ENCODE assay signal across 20 cellular contexts in the genomic region with DNA sequence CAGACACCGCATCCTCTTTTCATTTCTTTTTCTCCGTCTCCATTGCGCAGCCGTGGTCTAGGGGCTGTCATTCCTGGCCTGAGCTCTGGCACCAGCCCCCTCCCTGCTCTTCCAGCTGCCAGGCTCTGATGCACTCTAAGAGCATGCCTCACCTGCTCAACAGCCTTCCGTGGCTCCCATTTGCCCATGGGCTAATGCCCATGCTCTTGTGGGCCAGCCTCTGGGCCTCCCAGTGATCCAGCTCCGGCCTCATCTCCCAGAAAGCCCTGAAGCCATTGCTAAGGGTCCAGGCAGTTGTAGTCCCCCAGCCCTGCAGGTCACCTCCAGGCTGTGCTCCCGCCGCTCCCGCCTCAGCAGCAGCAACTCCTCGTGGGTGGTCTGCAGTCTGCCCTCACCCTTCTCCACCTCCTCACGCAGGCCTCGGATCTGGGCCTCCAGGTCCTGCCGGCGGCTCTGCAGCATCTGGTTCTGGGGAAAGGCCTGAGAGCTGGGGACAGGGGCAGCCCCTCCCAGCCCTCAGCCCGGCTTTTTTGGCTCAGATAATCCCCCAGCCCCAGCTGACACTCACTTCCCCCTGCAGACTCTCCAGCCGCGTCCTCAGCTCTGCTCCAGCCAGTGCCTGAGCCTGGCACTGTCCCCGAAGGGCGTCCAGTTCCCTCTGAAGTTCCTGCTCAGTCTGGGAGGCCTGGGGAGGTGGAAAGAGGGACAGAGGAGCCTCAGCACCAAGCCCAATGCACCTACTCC. TPM values are rescaled to one million over a fixed set of nuclear protein-coding genes. Genes with fewer than 3 reads are reported as not detected.
A peak's percentile ranks its signal among the peaks of the same experiment; 100 is the strongest.
DNase-seq lines count a peak whose midpoint lies in the region; ATAC-seq, FAIRE-seq and TF ChIP-seq lines count a peak whose summit lies in the region.
"Had no signal": no experiment of that assay in that cellular context is flagged by ENCODE, and none has a peak within 500 bp of the region (broad histone marks: within the 10 kb centered on the region; RNA-seq: fewer than 3 reads in every experiment).

No MANE protein-coding gene starts in this region.

- peak; percentile 6 for ATAC-seq in HepG2
- ATAC-seq in right lobe of liver = no peak
- no peak for ATAC-seq in effector memory CD8-positive, alpha-beta T cell (replicated peaks)
- ATAC-seq in stimulated activated naive CD8-positive, alpha-beta T cell treated with anti-CD3 and anti-CD28 coated beads, Interleukin-15, amount 100 ng/mL, for 72 hours = no peak

- H3K36me3 ChIP-seq in HepG2 (replicated peaks in 1 of 2; ENCODE audit: control insufficient read depth in 1 of 2, insufficient read depth in 2 of 2, low read length in 2 of 2) = peaks cover 14 to 16% of the 10 kb centered on the region in 2 experiments; a peak in 4 of 5 replicates
- peaks cover 0 to 6% (median 0%) of the 10 kb centered on the region in 4 donors for H3K36me3 ChIP-seq in right lobe of liver
- peaks cover 15% of the 10 kb centered on the region; the same call in 1 of the 2 replicates for H3K36me3 ChIP-seq in SK-N-MC (ENCODE audit: insufficient read depth, low read length)
- H3K36me3 ChIP-seq in SK-N-SH (replicated peaks in 1 of 2; ENCODE audit: control insufficient read depth in 1 of 2, insufficient read depth in 2 of 2, low read length in 1 of 2) = peaks cover 5 to 22% of the 10 kb centered on the region in 2 experiments
- H3K36me3 ChIP-seq: ovary had no signal

- H3K79me2 ChIP-seq in HepG2 (ENCODE audit: insufficient read depth, low read length) = no peaks in the 10 kb centered on the region
- no peaks in the 10 kb centered on the region for H3K79me2 ChIP-seq in SK-N-SH (ENCODE audit: insufficient read depth)

- H3K27me3 ChIP-seq in HepG2 (ENCODE audit: control insufficient read depth in 1 of 2, insufficient read depth in 2 of 2, low read length in 2 of 2) = peaks cover 11 to 62% of the 10 kb centered on the region in 2 experiments
- peaks cover 0 to 4% of the 10 kb centered on the region in 2 donors for H3K27me3 ChIP-seq in right lobe of liver
- H3K27me3 ChIP-seq in SK-N-SH (ENCODE audit: insufficient read depth) = peaks cover 35% of the 10 kb centered on the region

- FAIRE-seq in HepG2 (lab: Jason Lieb, UNC) = no peak
- FAIRE-seq: GM19239 had no signal

- H3K27ac ChIP-seq in HepG2 (ENCODE audit: extremely low read length, insufficient read depth, low read length) = no peak overlapping the region
- no peak overlapping the region for H3K27ac ChIP-seq in right lobe of liver
- no peak overlapping the region for H3K27ac ChIP-seq in SK-N-MC
- H3K27ac ChIP-seq in SK-N-SH (ENCODE audit: low read depth in 2 of 2, low read length in 1 of 2) = no peak overlapping the region
- H3K27ac ChIP-seq: ovary, thoracic aorta had no signal

- H3K9me3 ChIP-seq in HepG2 (ENCODE audit: low read length) (no peaks in the 10 kb centered on the region), right lobe of liver (no peaks in the 10 kb centered on the region), SK-N-MC (ENCODE audit: low read depth, low read length) (no peaks in the 10 kb centered on the region), SK-N-SH (no peaks in the 10 kb centered on the region)
- H3K9me3 ChIP-seq: ovary, thoracic aorta had no signal

- H2AFZ ChIP-seq in HepG2 (ENCODE audit: low read length) = no peak overlapping the region
- no peak overlapping the region for H2AFZ ChIP-seq in SK-N-SH (ENCODE audit: low read depth)

- H3K4me3 ChIP-seq in HepG2 (replicated peaks in 1 of 3; ENCODE audit: insufficient read depth in 1 of 3, low read depth in 2 of 3, low read length in 3 of 3) (peak overlapping the region in 1 of 3 experiments; percentile 61; a peak in 1 of 6 replicates), right lobe of liver (no peak overlapping the region), SK-N-MC (peak overlapping the region; percentile 72; the same call in 1 of the 2 replicates), SK-N-SH (ENCODE audit: low read depth in 2 of 2, low read length in 1 of 2) (no peak overlapping the region)
- H3K4me3 ChIP-seq: ovary had no signal

- H3K4me1 ChIP-seq in HepG2 (ENCODE audit: insufficient read depth, low read length) (peaks cover 27% of the 10 kb centered on the region), right lobe of liver (peaks cover 0 to 8% (median 0%) of the 10 kb centered on the region in 4 donors), SK-N-SH (ENCODE audit: control insufficient read depth in 1 of 2, insufficient read depth in 2 of 2, low read depth in 1 of 2, low read length in 1 of 2) (peaks cover 0 to 2% of the 10 kb centered on the region in 2 experiments; a peak in 1 of 4 replicates)

- TF ChIP-seq CTCF in HepG2 (CRISPR knock-in tag; IDR thresholded peaks at IDR 0.05) = no peak
- TF ChIP-seq CTCF in right lobe of liver (IDR thresholded peaks at IDR 0.05) = no peak
- no peak for TF ChIP-seq CTCF in SK-N-SH (IDR thresholded peaks at IDR 0.05)

- no peak for TF ChIP-seq POLR2A in HepG2 (IDR thresholded peaks at IDR 0.05; ENCODE audit: insufficient read depth in 1 of 2, low read depth in 2 of 2, low read length in 2 of 2)
- TF ChIP-seq POLR2A in right lobe of liver (IDR thresholded peaks at IDR 0.05) = no peak

- H3K9ac ChIP-seq in HepG2 (ENCODE audit: insufficient read depth, low read depth, low read length) (no peak overlapping the region), SK-N-MC (ENCODE audit: insufficient read length) (no peak overlapping the region), SK-N-SH (no peak overlapping the region)

- in situ Hi-C loops in HepG2 (cut with HindIII; ENCODE audit: extremely low pct_ligation_motif_present, low pct_unique_long_range_greater_than_20kb) = no loop called here

- peaks cover 18 to 29% of the 10 kb centered on the region in 2 donors for H3K4me1 Mint-ChIP-seq in effector memory CD8-positive, alpha-beta T cell (ENCODE audit: low read depth in 2 of 2)
- peaks cover 53% of the 10 kb centered on the region for H3K4me1 Mint-ChIP-seq in stimulated activated naive CD8-positive, alpha-beta T cell treated with anti-CD3 and anti-CD28 coated beads, Interleukin-15, amount 100 ng/mL, for 72 hours

- no peaks in the 10 kb centered on the region for H3K9me3 Mint-ChIP-seq in effector memory CD8-positive, alpha-beta T cell
- H3K9me3 Mint-ChIP-seq in stimulated activated naive CD8-positive, alpha-beta T cell treated with anti-CD3 and anti-CD28 coated beads, Interleukin-15, amount 100 ng/mL, for 72 hours = no peaks in the 10 kb centered on the region

- H3K4me3 Mint-ChIP-seq in effector memory CD8-positive, alpha-beta T cell = peak overlapping the region; percentile 44 to 62
- H3K4me3 Mint-ChIP-seq in stimulated activated naive CD8-positive, alpha-beta T cell treated with anti-CD3 and anti-CD28 coated beads, Interleukin-15, amount 100 ng/mL, for 72 hours = peak overlapping the region; percentile 33 to 75

- POLR2A ChIA-PET in HepG2 (lab: Yijun Ruan, JAX) (interaction anchor here (1.1 to 18.8 kb wide), 3 partner anchors 12 to 57 kb away, joined by 3 to 750 read pairs (median 6); a partner anchor contains a TSS), SK-N-SH (lab: Yijun Ruan, JAX) (interaction anchor here (1.0 kb wide), 1 partner anchor 11 kb away, joined by 5 read pairs; no protein-coding TSS in a partner anchor)

- peak overlapping the region in 1 of 2 donors; percentile 62 for H3K27ac Mint-ChIP-seq in effector memory CD8-positive, alpha-beta T cell
- no peak overlapping the region for H3K27ac Mint-ChIP-seq in stimulated activated naive CD8-positive, alpha-beta T cell treated with anti-CD3 and anti-CD28 coated beads, Interleukin-15, amount 100 ng/mL, for 72 hours

- CTCF ChIA-PET in HepG2 (lab: Yijun Ruan, JAX; ENCODE audit: low intra/inter-chr PET ratio, low total read pairs) = interaction anchor here (1.4 kb wide), 1 partner anchor 29 kb away, joined by 5 read pairs; no protein-coding TSS in a partner anchor
- CTCF ChIA-PET in SK-N-SH (lab: Yijun Ruan, JAX) = interaction anchor here (0.6 to 9.8 kb wide), 24 partner anchors 10 to 277 kb away, joined by 3 to 141 read pairs (median 8); a partner anchor contains a TSS

- TF ChIP-seq EP300 in HepG2 (IDR thresholded peaks at IDR 0.05; ENCODE audit: low read depth in 2 of 2, low read length in 2 of 2) (no peak), HepG2 (CRISPR knock-in tag; IDR thresholded peaks at IDR 0.05; ENCODE audit: borderline replicate concordance) (no peak), SK-N-SH (IDR thresholded peaks at IDR 0.05; ENCODE audit: borderline replicate concordance in 1 of 2, low read depth in 1 of 2, low read length in 1 of 2) (no peak)

- TF ChIP-seq RAD21 in HepG2 (CRISPR knock-in tag; IDR thresholded peaks at IDR 0.05) = no peak
- TF ChIP-seq RAD21 in SK-N-SH (IDR thresholded peaks at IDR 0.05; ENCODE audit: low read length) = no peak

- DNase-seq in HepG2 (ENCODE audit: low spot score) (no peak), right lobe of liver (no peak), SK-N-MC (ENCODE audit: low read depth, low spot score) (no peak), DMS53 (lab: John Stamatoyannopoulos, UW) (no peak), medulla oblongata (ENCODE audit: extremely low spot score) (no peak), SK-N-SH (no peak)
- DNase-seq in effector memory CD8-positive, alpha-beta T cell = no peak
- DNase-seq in stimulated activated naive CD8-positive, alpha-beta T cell treated with anti-CD3 and anti-CD28 coated beads, Interleukin-15, amount 100 ng/mL, for 72 hours = no peak
- DNase-seq: DMS79, hypothalamus, left cardiac atrium, NCI-H2029 treated with DMSO at 0.1 percent for 48 hours, NCI-H510A treated with DMSO at 0.1 percent for 48 hours, ovary had no signal

- H3K9me2 ChIP-seq in SK-N-SH = no peaks in the 10 kb centered on the region

- H3K36me3 Mint-ChIP-seq in effector memory CD8-positive, alpha-beta T cell (ENCODE audit: insufficient read depth) = peaks cover 6% of the 10 kb centered on the region

- intact Hi-C loops in HepG2 (cut with micrococcal nuclease; ENCODE audit: unreplicated experiment) (no loop called here), right lobe of liver (cut with DNase I) (no loop called here)

- H4K20me1 ChIP-seq in HepG2 (ENCODE audit: insufficient read depth, low read length) (peaks cover 4% of the 10 kb centered on the region; the same call in 1 of the 2 replicates), SK-N-SH (ENCODE audit: insufficient read depth) (peaks cover 12% of the 10 kb centered on the region)

- H3F3A ChIP-seq in SK-N-SH (replicated peaks; ENCODE audit: insufficient read depth) = peaks cover 26% of the 10 kb centered on the region

- H3K4me2 ChIP-seq in HepG2 (ENCODE audit: low read depth, low read length) (peak overlapping the region; percentile 75), SK-N-SH (no peak overlapping the region)

- WGBS in HepG2 (ENCODE audit: low lambda C conversion rate) = 45% methylated on average over 18 of the region's 19 CpGs
- WGBS in right lobe of liver (ENCODE audit: insufficient coverage, low coverage, low lambda C conversion rate, missing lambda C conversion rate) = 72% methylated on average over 6 of the region's 19 CpGs
- WGBS in SK-N-SH (ENCODE audit: low lambda C conversion rate) = 75% methylated on average over 18 of the region's 19 CpGs

- no TSS peak for BruUV-seq in HepG2 (replicated peaks; lab: Mats Ljungman, UMichigan)

- peaks cover 45 to 71% of the 10 kb centered on the region in 2 donors for H3K27me3 Mint-ChIP-seq in effector memory CD8-positive, alpha-beta T cell
- peaks cover 74% of the 10 kb centered on the region for H3K27me3 Mint-ChIP-seq in stimulated activated naive CD8-positive, alpha-beta T cell treated with anti-CD3 and anti-CD28 coated beads, Interleukin-15, amount 100 ng/mL, for 72 hours

RNA-seq across cellular contexts. Expression of a gene that starts 6.4 kb away (rescaled TPM):
- total RNA-seq in HepG2 (2016; rRNA removed; fragmentation: Illumina TruSeq; extraction: Trizol) = not detected in 2 replicates
- total RNA-seq in HepG2 (2016; cell fraction: cytosol; rRNA removed; fragmentation: Illumina TruSeq; extraction: Trizol; ENCODE audit: low read depth) = not detected in 2 replicates
- not detected in 2 replicates for total RNA-seq in HepG2 (2016; cell fraction: insoluble cytoplasmic fraction; rRNA removed; fragmentation: Illumina TruSeq; extraction: Trizol)
- total RNA-seq in HepG2 (2016; cell fraction: membrane; rRNA removed; fragmentation: Illumina TruSeq; extraction: Trizol) = not detected in 2 replicates
- not detected in 2 replicates for total RNA-seq in HepG2 (2016; cell fraction: nucleus; rRNA removed; fragmentation: Illumina TruSeq; extraction: Trizol)
- 0.12 and 0.18 TPM in 2 replicates for polyA plus RNA-seq in HepG2 (2011; rRNA removed)
- polyA plus RNA-seq in HepG2 (2011; cell fraction: cytosol; rRNA removed) = 0.10 and 0.28 TPM in 2 replicates
- polyA plus RNA-seq in HepG2 (2011; cell fraction: nucleus; rRNA removed) = 0.26 and 0.31 TPM in 2 replicates
- 0.12 TPM in 1 of 2 replicates, not detected in the other for polyA plus RNA-seq in HepG2 (2012)
- polyA plus RNA-seq in HepG2 (2016; cell fraction: cytosol; fragmentation: Illumina TruSeq; extraction: Trizol; ENCODE audit: low read depth) = not detected in 2 replicates
- polyA plus RNA-seq in HepG2 (2016; cell fraction: insoluble cytoplasmic fraction; fragmentation: Illumina TruSeq; extraction: Trizol; ENCODE audit: low read depth) = not detected in 2 replicates
- polyA plus RNA-seq in HepG2 (2016; cell fraction: membrane; fragmentation: Illumina TruSeq; extraction: Trizol; ENCODE audit: low read depth) = not detected in 2 replicates
- not detected in 2 replicates for polyA plus RNA-seq in HepG2 (2016; cell fraction: nucleus; fragmentation: Illumina TruSeq; extraction: Trizol; ENCODE audit: insufficient read depth, low read depth)
- polyA minus RNA-seq in HepG2 (2011; rRNA and poly(A)+ RNA removed; ENCODE audit: low replicate concordance) = 0.12 TPM in 1 of 2 replicates, not detected in the other
- not detected in 2 replicates for polyA minus RNA-seq in HepG2 (2011; cell fraction: cytosol; rRNA and poly(A)+ RNA removed)
- polyA minus RNA-seq in HepG2 (2011; cell fraction: nucleus; rRNA and poly(A)+ RNA removed) = not detected in 2 replicates
- total RNA-seq in right lobe of liver = under 1 TPM in 5 of 6 experiments, not detected in 1; 0.11 to 0.58 (median 0.48) TPM
- not detected in 2 replicates for polyA plus RNA-seq in SK-N-SH (2012; rRNA removed)
- 0.01 TPM in 1 of 2 replicates, not detected in the other for polyA plus RNA-seq in SK-N-SH (2012; cell fraction: cytosol; rRNA removed)
- not detected in 2 replicates for polyA plus RNA-seq in SK-N-SH (2012; cell fraction: nucleus; rRNA removed)
- total RNA-seq: left cardiac atrium, OCI-LY7, skeletal muscle tissue had no signal

RNA-seq across cellular contexts. Expression of a gene that starts 6.5 kb away (rescaled TPM):
- total RNA-seq in HepG2 (2016; rRNA removed; fragmentation: Illumina TruSeq; extraction: Trizol) (37.0 TPM in 2 replicates), right lobe of liver (10 to 100 TPM in 2 of 6 experiments, 1 to 10 TPM in 4; 7.7 to 15.7 (median 9.7) TPM)
- 28.6 and 34.8 TPM in 2 replicates for total RNA-seq in HepG2 (2016; cell fraction: cytosol; rRNA removed; fragmentation: Illumina TruSeq; extraction: Trizol; ENCODE audit: low read depth)
- 32.0 and 40.9 TPM in 2 replicates for total RNA-seq in HepG2 (2016; cell fraction: insoluble cytoplasmic fraction; rRNA removed; fragmentation: Illumina TruSeq; extraction: Trizol)
- 37.8 and 51.5 TPM in 2 replicates for total RNA-seq in HepG2 (2016; cell fraction: membrane; rRNA removed; fragmentation: Illumina TruSeq; extraction: Trizol)
- total RNA-seq in HepG2 (2016; cell fraction: nucleus; rRNA removed; fragmentation: Illumina TruSeq; extraction: Trizol) = 22.9 TPM in 2 replicates
- polyA plus RNA-seq in HepG2 (2011; rRNA removed) (32.1 and 33.5 TPM in 2 replicates), SK-N-SH (2012; rRNA removed) (35.7 and 37.7 TPM in 2 replicates)
- 25.6 and 35.3 TPM in 2 replicates for polyA plus RNA-seq in HepG2 (2011; cell fraction: cytosol; rRNA removed)
- 116 and 131 TPM in 2 replicates for polyA plus RNA-seq in HepG2 (2011; cell fraction: nucleus; rRNA removed)
- polyA plus RNA-seq in HepG2 (2012) = 28.1 and 32.9 TPM in 2 replicates
- polyA plus RNA-seq in HepG2 (2016; cell fraction: cytosol; fragmentation: Illumina TruSeq; extraction: Trizol; ENCODE audit: low read depth) = 33.8 and 44.7 TPM in 2 replicates
- 43.4 and 44.7 TPM in 2 replicates for polyA plus RNA-seq in HepG2 (2016; cell fraction: insoluble cytoplasmic fraction; fragmentation: Illumina TruSeq; extraction: Trizol; ENCODE audit: low read depth)
- polyA plus RNA-seq in HepG2 (2016; cell fraction: membrane; fragmentation: Illumina TruSeq; extraction: Trizol; ENCODE audit: low read depth) = 37.0 and 50.8 TPM in 2 replicates
- polyA plus RNA-seq in HepG2 (2016; cell fraction: nucleus; fragmentation: Illumina TruSeq; extraction: Trizol; ENCODE audit: insufficient read depth, low read depth) = 55.2 and 56.2 TPM in 2 replicates
- polyA minus RNA-seq in HepG2 (2011; rRNA and poly(A)+ RNA removed; ENCODE audit: low replicate concordance) = 39.0 and 64.3 TPM in 2 replicates
- polyA minus RNA-seq in HepG2 (2011; cell fraction: cytosol; rRNA and poly(A)+ RNA removed) = 13.7 and 16.5 TPM in 2 replicates
- 23.3 and 24.7 TPM in 2 replicates for polyA minus RNA-seq in HepG2 (2011; cell fraction: nucleus; rRNA and poly(A)+ RNA removed)
- 11.7 and 20.7 TPM in 2 replicates for polyA plus RNA-seq in SK-N-SH (2012; cell fraction: cytosol; rRNA removed)
- polyA plus RNA-seq in SK-N-SH (2012; cell fraction: nucleus; rRNA removed) = 114 and 139 TPM in 2 replicates

RNA-seq across cellular contexts. Expression of a gene that starts 6.6 kb away (rescaled TPM):
- total RNA-seq in HepG2 (2016; rRNA removed; fragmentation: Illumina TruSeq; extraction: Trizol) = 8.3 and 16.1 TPM in 2 replicates
- 37.5 and 42.2 TPM in 2 replicates for total RNA-seq in HepG2 (2016; cell fraction: cytosol; rRNA removed; fragmentation: Illumina TruSeq; extraction: Trizol; ENCODE audit: low read depth)
- total RNA-seq in HepG2 (2016; cell fraction: insoluble cytoplasmic fraction; rRNA removed; fragmentation: Illumina TruSeq; extraction: Trizol) = 13.2 and 13.5 TPM in 2 replicates
- 20.6 and 28.5 TPM in 2 replicates for total RNA-seq in HepG2 (2016; cell fraction: membrane; rRNA removed; fragmentation: Illumina TruSeq; extraction: Trizol)
- 8.9 and 10.2 TPM in 2 replicates for total RNA-seq in HepG2 (2016; cell fraction: nucleus; rRNA removed; fragmentation: Illumina TruSeq; extraction: Trizol)
- 13.8 and 18.3 TPM in 2 replicates for polyA plus RNA-seq in HepG2 (2011; rRNA removed)
- 10.4 and 22.3 TPM in 2 replicates for polyA plus RNA-seq in HepG2 (2011; cell fraction: cytosol; rRNA removed)
- polyA plus RNA-seq in HepG2 (2011; cell fraction: nucleus; rRNA removed) = 15.6 and 17.0 TPM in 2 replicates
- 21.9 and 22.5 TPM in 2 replicates for polyA plus RNA-seq in HepG2 (2012)
- 78.3 and 82.9 TPM in 2 replicates for polyA plus RNA-seq in HepG2 (2016; cell fraction: cytosol; fragmentation: Illumina TruSeq; extraction: Trizol; ENCODE audit: low read depth)
- polyA plus RNA-seq in HepG2 (2016; cell fraction: insoluble cytoplasmic fraction; fragmentation: Illumina TruSeq; extraction: Trizol; ENCODE audit: low read depth) = 22.8 and 27.5 TPM in 2 replicates
- 50.2 and 52.2 TPM in 2 replicates for polyA plus RNA-seq in HepG2 (2016; cell fraction: membrane; fragmentation: Illumina TruSeq; extraction: Trizol; ENCODE audit: low read depth)
- 27.0 and 28.5 TPM in 2 replicates for polyA plus RNA-seq in HepG2 (2016; cell fraction: nucleus; fragmentation: Illumina TruSeq; extraction: Trizol; ENCODE audit: insufficient read depth, low read depth)
- 10.3 and 23.2 TPM in 2 replicates for polyA minus RNA-seq in HepG2 (2011; rRNA and poly(A)+ RNA removed; ENCODE audit: low replicate concordance)
- polyA minus RNA-seq in HepG2 (2011; cell fraction: cytosol; rRNA and poly(A)+ RNA removed) = 8.5 and 9.0 TPM in 2 replicates
- polyA minus RNA-seq in HepG2 (2011; cell fraction: nucleus; rRNA and poly(A)+ RNA removed) = 1.9 and 2.8 TPM in 2 replicates
- 10 to 100 TPM in 5 of 6 experiments, 1 to 10 TPM in 1; 9.7 to 14.6 (median 12.1) TPM for total RNA-seq in right lobe of liver
- 34.7 and 54.9 TPM in 2 replicates for polyA plus RNA-seq in SK-N-SH (2012; rRNA removed)
- polyA plus RNA-seq in SK-N-SH (2012; cell fraction: cytosol; rRNA removed) = 28.1 and 29.7 TPM in 2 replicates
- polyA plus RNA-seq in SK-N-SH (2012; cell fraction: nucleus; rRNA removed) = 22.2 and 40.4 TPM in 2 replicates

RNA-seq across cellular contexts. Expression of a gene that starts 10.1 kb away (rescaled TPM):
- total RNA-seq in HepG2 (2016; rRNA removed; fragmentation: Illumina TruSeq; extraction: Trizol) (36.5 and 66.0 TPM in 2 replicates), right lobe of liver (100 to 1,000 TPM in 3 of 6 experiments, 10 to 100 TPM in 1, 1 to 10 TPM in 2; 5.2 to 284 (median 69.4) TPM)
- total RNA-seq in HepG2 (2016; cell fraction: cytosol; rRNA removed; fragmentation: Illumina TruSeq; extraction: Trizol; ENCODE audit: low read depth) = 43.4 and 53.1 TPM in 2 replicates
- total RNA-seq in HepG2 (2016; cell fraction: insoluble cytoplasmic fraction; rRNA removed; fragmentation: Illumina TruSeq; extraction: Trizol) = 26.5 and 67.0 TPM in 2 replicates
- 51.6 and 58.5 TPM in 2 replicates for total RNA-seq in HepG2 (2016; cell fraction: membrane; rRNA removed; fragmentation: Illumina TruSeq; extraction: Trizol)
- 52.1 and 57.5 TPM in 2 replicates for total RNA-seq in HepG2 (2016; cell fraction: nucleus; rRNA removed; fragmentation: Illumina TruSeq; extraction: Trizol)
- polyA plus RNA-seq in HepG2 (2011; rRNA removed) (61.9 and 118 TPM in 2 replicates), SK-N-SH (2012; rRNA removed) (374 and 393 TPM in 2 replicates)
- polyA plus RNA-seq in HepG2 (2011; cell fraction: cytosol; rRNA removed) = 90.0 and 93.7 TPM in 2 replicates
- 113 and 117 TPM in 2 replicates for polyA plus RNA-seq in HepG2 (2011; cell fraction: nucleus; rRNA removed)
- polyA plus RNA-seq in HepG2 (2012) = 29.4 and 57.4 TPM in 2 replicates
- 34.4 and 45.6 TPM in 2 replicates for polyA plus RNA-seq in HepG2 (2016; cell fraction: cytosol; fragmentation: Illumina TruSeq; extraction: Trizol; ENCODE audit: low read depth)
- polyA plus RNA-seq in HepG2 (2016; cell fraction: insoluble cytoplasmic fraction; fragmentation: Illumina TruSeq; extraction: Trizol; ENCODE audit: low read depth) = 26.8 and 28.0 TPM in 2 replicates
- polyA plus RNA-seq in HepG2 (2016; cell fraction: membrane; fragmentation: Illumina TruSeq; extraction: Trizol; ENCODE audit: low read depth) = 37.1 and 41.1 TPM in 2 replicates
- polyA plus RNA-seq in HepG2 (2016; cell fraction: nucleus; fragmentation: Illumina TruSeq; extraction: Trizol; ENCODE audit: insufficient read depth, low read depth) = 92.9 and 105 TPM in 2 replicates
- polyA minus RNA-seq in HepG2 (2011; rRNA and poly(A)+ RNA removed; ENCODE audit: low replicate concordance) = 39.1 and 63.9 TPM in 2 replicates
- 56.5 and 59.2 TPM in 2 replicates for polyA minus RNA-seq in HepG2 (2011; cell fraction: cytosol; rRNA and poly(A)+ RNA removed)
- 30.4 and 33.3 TPM in 2 replicates for polyA minus RNA-seq in HepG2 (2011; cell fraction: nucleus; rRNA and poly(A)+ RNA removed)
- 170 and 271 TPM in 2 replicates for polyA plus RNA-seq in SK-N-SH (2012; cell fraction: cytosol; rRNA removed)
- 272 and 346 TPM in 2 replicates for polyA plus RNA-seq in SK-N-SH (2012; cell fraction: nucleus; rRNA removed)

RNA-seq across cellular contexts. Expression of a gene that starts 12.3 kb away (rescaled TPM):
- 2.7 and 7.6 TPM in 2 replicates for total RNA-seq in HepG2 (2016; rRNA removed; fragmentation: Illumina TruSeq; extraction: Trizol)
- total RNA-seq in HepG2 (2016; cell fraction: cytosol; rRNA removed; fragmentation: Illumina TruSeq; extraction: Trizol; ENCODE audit: low read depth) = 1.2 and 1.3 TPM in 2 replicates
- 2.2 and 8.1 TPM in 2 replicates for total RNA-seq in HepG2 (2016; cell fraction: insoluble cytoplasmic fraction; rRNA removed; fragmentation: Illumina TruSeq; extraction: Trizol)
- total RNA-seq in HepG2 (2016; cell fraction: membrane; rRNA removed; fragmentation: Illumina TruSeq; extraction: Trizol) = 1.4 and 2.3 TPM in 2 replicates
- 9.3 and 10.1 TPM in 2 replicates for total RNA-seq in HepG2 (2016; cell fraction: nucleus; rRNA removed; fragmentation: Illumina TruSeq; extraction: Trizol)
- polyA plus RNA-seq in HepG2 (2011; rRNA removed) = 5.9 and 10.1 TPM in 2 replicates
- 10.2 and 14.5 TPM in 2 replicates for polyA plus RNA-seq in HepG2 (2011; cell fraction: cytosol; rRNA removed)
- 3.6 and 5.9 TPM in 2 replicates for polyA plus RNA-seq in HepG2 (2011; cell fraction: nucleus; rRNA removed)
- 5.5 and 7.9 TPM in 2 replicates for polyA plus RNA-seq in HepG2 (2012)
- 2.0 and 2.8 TPM in 2 replicates for polyA plus RNA-seq in HepG2 (2016; cell fraction: cytosol; fragmentation: Illumina TruSeq; extraction: Trizol; ENCODE audit: low read depth)
- polyA plus RNA-seq in HepG2 (2016; cell fraction: insoluble cytoplasmic fraction; fragmentation: Illumina TruSeq; extraction: Trizol; ENCODE audit: low read depth) = 3.6 and 4.2 TPM in 2 replicates
- polyA plus RNA-seq in HepG2 (2016; cell fraction: membrane; fragmentation: Illumina TruSeq; extraction: Trizol; ENCODE audit: low read depth) = 2.8 and 3.7 TPM in 2 replicates
- 22.4 and 25.4 TPM in 2 replicates for polyA plus RNA-seq in HepG2 (2016; cell fraction: nucleus; fragmentation: Illumina TruSeq; extraction: Trizol; ENCODE audit: insufficient read depth, low read depth)
- 0.14 and 9.8 TPM in 2 replicates for polyA minus RNA-seq in HepG2 (2011; rRNA and poly(A)+ RNA removed; ENCODE audit: low replicate concordance)
- polyA minus RNA-seq in HepG2 (2011; cell fraction: cytosol; rRNA and poly(A)+ RNA removed) = 4.6 and 5.7 TPM in 2 replicates
- 1.0 and 1.4 TPM in 2 replicates for polyA minus RNA-seq in HepG2 (2011; cell fraction: nucleus; rRNA and poly(A)+ RNA removed)
- 1 to 10 TPM in 1 of 6 experiments, not detected in 5; 2.9 TPM for total RNA-seq in right lobe of liver
- polyA plus RNA-seq in SK-N-SH (2012; rRNA removed) = 0.20 and 0.24 TPM in 2 replicates
- polyA plus RNA-seq in SK-N-SH (2012; cell fraction: cytosol; rRNA removed) = 0.20 and 0.22 TPM in 2 replicates
- polyA plus RNA-seq in SK-N-SH (2012; cell fraction: nucleus; rRNA removed) = 0.29 and 0.59 TPM in 2 replicates
- total RNA-seq: left cardiac atrium, mononuclear cell, OCI-LY7, SK-MEL-5, skeletal muscle tissue, thoracic aorta had no signal
- polyA plus RNA-seq: ovary had no signal
